In the genomic region with DNA sequence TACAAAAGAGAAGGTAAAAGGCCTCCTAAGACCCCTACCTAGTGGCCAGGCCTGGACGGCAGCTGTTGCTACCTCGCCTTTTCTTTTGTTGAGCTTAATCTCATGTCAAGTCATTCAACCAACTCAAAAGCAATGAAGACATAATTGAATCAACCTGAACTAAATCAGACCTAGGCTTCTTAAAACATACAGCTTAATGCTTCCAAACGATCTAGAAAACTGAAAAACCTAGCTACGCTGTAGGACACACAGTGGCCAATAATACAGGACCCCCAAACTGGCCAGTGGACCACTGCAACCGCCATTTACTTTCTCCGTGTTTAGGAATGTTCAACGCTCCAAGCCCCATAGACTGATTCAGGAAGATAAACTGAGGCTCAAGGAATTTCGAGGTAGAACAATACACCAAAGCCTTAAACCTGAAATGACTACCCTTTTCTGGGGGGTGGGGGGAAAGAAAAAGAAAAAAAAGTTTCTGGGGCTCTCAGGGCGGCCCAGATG, we compare ENCODE assay signal across 7 cellular contexts. TPM values are rescaled to one million over a fixed set of nuclear protein-coding genes. Genes with fewer than 3 reads are reported as not detected.
A peak's percentile ranks its signal among the peaks of the same experiment; 100 is the strongest.
DNase-seq lines count a peak whose midpoint lies in the region; TF ChIP-seq lines count a peak whose summit lies in the region.
"Not testable (repeated sequence)": the region's sequence is repeated elsewhere in the genome, so short reads cannot be mapped to it uniquely, and the experiment has no call there.

No MANE protein-coding gene starts in this region.

- not testable (repeated sequence) for H3K36me3 ChIP-seq in mammary epithelial cell (ENCODE audit: insufficient read depth, low read length); mesendoderm (ENCODE audit: control insufficient read depth, insufficient read depth, low read length)

- H3K4me3 ChIP-seq in GM12864 (ENCODE audit: low read depth, low read length) (peak overlapping the region; percentile 92), mammary epithelial cell (replicated peaks in 1 of 3; ENCODE audit: insufficient read depth in 1 of 3, low read depth in 2 of 3, low read length in 3 of 3) (peak overlapping the region; percentile 67 to 86 (median 83)), mesendoderm (ENCODE audit: low read length) (peak overlapping the region; percentile 62), retinal pigment epithelial cell (ENCODE audit: low read length) (peak overlapping the region; percentile 71)

- dilution Hi-C loops in mammary epithelial cell (cut with HindIII; ENCODE audit: low sequenced_read_pairs): loop anchor here (25.0 kb wide), 1 partner anchor 170 kb away; no protein-coding TSS in a partner anchor

- peak overlapping the region; percentile 85 for H3K4ac ChIP-seq in mesendoderm (ENCODE audit: low read depth, low read length)

- intact Hi-C loops in mammary epithelial cell (cut with micrococcal nuclease): loop anchor here (2.0 to 5.0 kb wide), 5 partner anchors 13 to 325 kb away; no protein-coding TSS in a partner anchor

- H4K5ac ChIP-seq in mesendoderm (ENCODE audit: low read length): not testable (repeated sequence)

- not testable (repeated sequence) for H2BK15ac ChIP-seq in mesendoderm (replicated peaks; ENCODE audit: low read depth)

- H3K79me1 ChIP-seq in mesendoderm (ENCODE audit: low read length): not testable (repeated sequence)

- TF ChIP-seq CTCF in GM12864 (IDR thresholded peaks at IDR 0.05; ENCODE audit: low read depth, low read length, missing control alignments); mammary epithelial cell (conservative IDR thresholded peaks at IDR 0.05 in 1 of 2, IDR thresholded peaks at IDR 0.05 in 1 of 2; ENCODE audit: extremely low read depth in 1 of 2, insufficient read depth in 1 of 2, low read depth in 1 of 2, low read length in 2 of 2); glutamatergic neuron (IDR thresholded peaks at IDR 0.05; ENCODE audit: partially characterized antibody, unreplicated experiment); retinal pigment epithelial cell (conservative IDR thresholded peaks at IDR 0.05; ENCODE audit: low read depth, low read length): not testable (repeated sequence)

- H3K27ac Mint-ChIP-seq in glutamatergic neuron (ENCODE audit: unreplicated experiment): peak overlapping the region; percentile 96

- peaks cover 30% of the 10 kb centered on the region for H3K4me1 Mint-ChIP-seq in glutamatergic neuron (ENCODE audit: low read depth, unreplicated experiment)

- H4K20me1 ChIP-seq in mammary epithelial cell (ENCODE audit: insufficient read depth, low read length): not testable (repeated sequence)

- CTCF ChIA-PET in mammary epithelial cell (lab: Charles Lee; ENCODE audit: low non-redundant PET): interaction anchor here (0.6 to 1.0 kb wide), 4 partner anchors 17 to 613 kb away, joined by 3 to 5 read pairs (median 4); no protein-coding TSS in a partner anchor

- H3K9ac ChIP-seq in mammary epithelial cell (ENCODE audit: insufficient read depth, low read length) (peak overlapping the region; percentile 88), mesendoderm (ENCODE audit: low read length) (peak overlapping the region; percentile 89)

- in situ Hi-C loops in mammary epithelial cell (cut with MboI; ENCODE audit: low sequenced_read_pairs in 2 of 2): loop anchor here in 1 of 2 donors (25.0 kb wide), 1 partner anchor 595 kb away; no protein-coding TSS in a partner anchor

- H3K27me3 Mint-ChIP-seq in glutamatergic neuron (ENCODE audit: unreplicated experiment): not testable (repeated sequence)

- H3K4me3 Mint-ChIP-seq in glutamatergic neuron (ENCODE audit: unreplicated experiment): peak overlapping the region; percentile 84

- H3K36me3 Mint-ChIP-seq in glutamatergic neuron (ENCODE audit: unreplicated experiment): not testable (repeated sequence)

- H2BK5ac ChIP-seq in mesendoderm (ENCODE audit: low read length): peak overlapping the region; percentile 55

- H3K4me1 ChIP-seq in mammary epithelial cell (ENCODE audit: insufficient read depth, low read length): peaks cover 17% of the 10 kb centered on the region
- H3K4me1 ChIP-seq in mesendoderm (ENCODE audit: control insufficient read depth, low read depth, low read length): not testable (repeated sequence)

- not testable (repeated sequence) for H3K27me3 ChIP-seq in mammary epithelial cell (ENCODE audit: insufficient read depth, low read length); mesendoderm (ENCODE audit: insufficient read depth, low read length, poor library complexity)

- H2AK5ac ChIP-seq in mesendoderm (ENCODE audit: low read length): not testable (repeated sequence)

- not testable (repeated sequence) for H2BK120ac ChIP-seq in mesendoderm (ENCODE audit: low read depth, low read length)

- H3K4me2 ChIP-seq in mammary epithelial cell (ENCODE audit: insufficient read depth, low read depth, low read length) (peak overlapping the region; percentile 75), mesendoderm (ENCODE audit: low read length) (peak overlapping the region; percentile 36)

- DNase-seq in GM12864 (ENCODE audit: low read depth); mammary epithelial cell; glutamatergic neuron; mesendoderm; retinal pigment epithelial cell (ENCODE audit: low read depth): not testable (repeated sequence)
- peak; percentile 69 for DNase-seq in NCI-H82 treated with DMSO at 0.1 percent for 48 hours (lab: John Stamatoyannopoulos, UW; ENCODE audit: unreplicated experiment)
- peak; percentile 77 for DNase-seq in activated CD8-positive, alpha-beta memory T cell treated with anti-CD3 and anti-CD28 coated beads for 24 hours

- BruUV-seq in mammary epithelial cell (replicated peaks; lab: Mats Ljungman, UMichigan): not testable (repeated sequence)

- H3K18ac ChIP-seq in mesendoderm (ENCODE audit: low read length): peak overlapping the region; percentile 100

- not testable (repeated sequence) for H3K23ac ChIP-seq in mesendoderm (ENCODE audit: low read length)

- H3K27ac ChIP-seq in mammary epithelial cell (ENCODE audit: insufficient read depth, low read depth, low read length) (peak overlapping the region; percentile 95), mesendoderm (ENCODE audit: low read depth, low read length) (peak overlapping the region; percentile 70)

- H3K79me2 ChIP-seq in mammary epithelial cell (ENCODE audit: insufficient read depth, low read length): peaks cover 62% of the 10 kb centered on the region
- peaks cover 18% of the 10 kb centered on the region for H3K79me2 ChIP-seq in mesendoderm (ENCODE audit: control insufficient read depth, insufficient read depth, low read length)

- H3K9me3 ChIP-seq in mammary epithelial cell (replicated peaks; ENCODE audit: insufficient read depth, low read length): not testable (repeated sequence)

- not testable (repeated sequence) for H2AFZ ChIP-seq in mammary epithelial cell (ENCODE audit: low read depth, low read length)

- H4K8ac ChIP-seq in mesendoderm (ENCODE audit: low read depth, low read length): not testable (repeated sequence)

- H3K9me3 Mint-ChIP-seq in glutamatergic neuron (ENCODE audit: unreplicated experiment): not testable (repeated sequence)

- 27% methylated on average over 8 of the region's 9 CpGs for WGBS in mammary epithelial cell (ENCODE audit: low coverage, missing lambda C conversion rate)
- no CpG with 5 or more reads among the region's 9 CpGs for WGBS in mesendoderm (ENCODE audit: extremely low coverage, insufficient coverage, low lambda C conversion rate)

- H3K56ac ChIP-seq in mesendoderm (ENCODE audit: low read length): peak overlapping the region; percentile 89

RNA-seq across cellular contexts. Expression of gene ZNF217, which starts 1.6 kb away (rescaled TPM):
- 10 to 100 TPM; 30.8 to 39.8 TPM for total RNA-seq in mammary epithelial cell
- polyA plus RNA-seq in mammary epithelial cell: 8.7 TPM
- 63.7 TPM for polyA minus RNA-seq in mammary epithelial cell
- 64.7 TPM for total RNA-seq in glutamatergic neuron (ENCODE audit: unreplicated experiment)
- 22.0 TPM for polyA plus RNA-seq in mesendoderm (2013, experiment 1 of 2)
- 21.5 TPM for polyA plus RNA-seq in mesendoderm (2013, experiment 2 of 2)
